8 cellular contexts compared by ENCODE assay signal in the genomic region with DNA sequence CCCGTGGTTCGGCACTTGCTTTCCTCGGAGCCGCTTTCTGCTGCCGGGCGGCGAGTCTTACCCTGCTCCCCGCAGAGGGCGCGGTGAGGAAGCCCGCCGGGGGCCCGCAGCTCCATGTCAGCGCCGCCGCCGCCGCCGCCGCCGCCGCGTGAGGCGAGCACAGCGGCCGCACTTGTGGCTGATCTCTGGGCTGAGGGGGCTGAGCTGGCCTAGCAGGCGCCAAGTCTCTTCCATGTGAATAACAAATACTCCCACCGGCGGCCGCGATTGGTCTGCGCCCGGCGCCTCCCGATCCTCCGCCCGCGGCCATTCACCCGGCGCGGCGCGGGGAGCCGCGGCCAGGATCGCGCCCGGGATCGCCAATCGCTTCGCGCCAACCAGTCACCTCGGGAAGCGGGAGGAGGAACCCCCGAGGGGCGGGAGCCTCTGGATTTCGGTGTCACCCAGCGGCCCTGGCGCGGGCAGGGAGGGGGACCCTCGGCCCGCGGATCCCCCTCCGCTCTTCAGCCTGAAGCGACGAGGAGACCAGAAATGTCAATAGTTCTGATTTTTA. TPM values are rescaled to one million over a fixed set of nuclear protein-coding genes. Genes with fewer than 3 reads are reported as not detected.
A peak's percentile ranks its signal among the peaks of the same experiment; 100 is the strongest.
DNase-seq lines count a peak whose midpoint lies in the region; ATAC-seq and TF ChIP-seq lines count a peak whose summit lies in the region.

A gene (minus strand): TSS at position 206 of the 553 bp plus-strand sequence.

- H3K4me3 Mint-ChIP-seq in GM23338, result peak within 1 kb of the TSS; percentile 87

- peak within 1 kb of the TSS; percentile 98 for H3K4me2 ChIP-seq in GM23338

- H4K20me1 ChIP-seq in GM23338 (replicated peaks; ENCODE audit: insufficient read depth), result peaks cover 3% of the 10 kb centered on the region

- ATAC-seq in GM23338 (peak; percentile 80), HG03460 (IDR thresholded peaks at IDR 0.05; ENCODE audit: unreplicated experiment) (no peak), GM18519 (IDR thresholded peaks at IDR 0.05; ENCODE audit: low FRiP score, unreplicated experiment) (no peak)

- H2AFZ ChIP-seq in GM23338 (peak within 1 kb of the TSS; percentile 99), neuron (ENCODE audit: low read depth, low read length) (peak within 1 kb of the TSS; percentile 100)

- 0 out of 2 replicates have a peak, but pooled peaks cover 4% of the 10 kb centered on the region for H3F3A ChIP-seq in GM23338 (replicated peaks; ENCODE audit: low read depth)

- peak; percentile 80 for DNase-seq in D341Med (ENCODE audit: low spot score)
- peak; percentile 87 for DNase-seq in GM23338 (ENCODE audit: low spot score)
- peak; percentile 66 for DNase-seq in NCI-H2196 (lab: John Stamatoyannopoulos, UW; ENCODE audit: unreplicated experiment)
- peak; percentile 4 for DNase-seq in activated gamma-delta T cell treated with Interleukin-2 at 50 U/mL for 16 hours
- peak; percentile 14 for DNase-seq in germinal center (ENCODE audit: low spot score)

- H3K4me3 ChIP-seq in GM23338 (peak within 1 kb of the TSS; percentile 95), neuron (ENCODE audit: low read length) (peak within 1 kb of the TSS; percentile 67)

- H3K36me3 ChIP-seq in GM23338 (ENCODE audit: insufficient read depth), result no peaks in the 10 kb centered on the region
- no peaks in the 10 kb centered on the region for H3K36me3 ChIP-seq in neuron (ENCODE audit: insufficient read depth, low read length)

- TF ChIP-seq CTCF in GM23338 (conservative IDR thresholded peaks at IDR 0.05; ENCODE audit: low read depth in 2 of 2), result no peak

- no peak within 1 kb of the TSS for H3K27ac Mint-ChIP-seq in GM23338

- H3K27me3 ChIP-seq in GM23338 (ENCODE audit: insufficient read depth) (peaks cover 73% of the 10 kb centered on the region), neuron (ENCODE audit: insufficient read depth, low read length) (peaks cover 45% of the 10 kb centered on the region)

- peaks cover 16% of the 10 kb centered on the region for H3K4me1 Mint-ChIP-seq in GM23338

- H3K9me2 ChIP-seq in GM23338 (ENCODE audit: insufficient read depth), result no peaks in the 10 kb centered on the region

- H3K27ac ChIP-seq in GM23338 (ENCODE audit: low read depth), result no peak within 1 kb of the TSS

- H3K9me3 ChIP-seq in neuron (ENCODE audit: low read length), result no peaks in the 10 kb centered on the region

- H3K4me1 ChIP-seq in GM23338 (ENCODE audit: insufficient read depth) (peaks cover 22% of the 10 kb centered on the region), neuron (ENCODE audit: insufficient read depth, low read length) (peaks cover 14% of the 10 kb centered on the region)

- H3K36me3 Mint-ChIP-seq in GM23338 (ENCODE audit: low read depth), result no peaks in the 10 kb centered on the region; the same call in 2 of the 3 replicates

- peaks cover 45% of the 10 kb centered on the region for H3K27me3 Mint-ChIP-seq in GM23338 (ENCODE audit: insufficient read depth, low read depth, poor library complexity)

- H3K79me2 ChIP-seq in GM23338 (replicated peaks; ENCODE audit: insufficient read depth), result no peaks in the 10 kb centered on the region

- H3K9me3 Mint-ChIP-seq in GM23338, result no peaks in the 10 kb centered on the region

TF ChIP-seq in GM23338, 12 proteins besides CTCF, POLR2A, EP300 and RAD21:
- TF ChIP-seq, protein P1, sequence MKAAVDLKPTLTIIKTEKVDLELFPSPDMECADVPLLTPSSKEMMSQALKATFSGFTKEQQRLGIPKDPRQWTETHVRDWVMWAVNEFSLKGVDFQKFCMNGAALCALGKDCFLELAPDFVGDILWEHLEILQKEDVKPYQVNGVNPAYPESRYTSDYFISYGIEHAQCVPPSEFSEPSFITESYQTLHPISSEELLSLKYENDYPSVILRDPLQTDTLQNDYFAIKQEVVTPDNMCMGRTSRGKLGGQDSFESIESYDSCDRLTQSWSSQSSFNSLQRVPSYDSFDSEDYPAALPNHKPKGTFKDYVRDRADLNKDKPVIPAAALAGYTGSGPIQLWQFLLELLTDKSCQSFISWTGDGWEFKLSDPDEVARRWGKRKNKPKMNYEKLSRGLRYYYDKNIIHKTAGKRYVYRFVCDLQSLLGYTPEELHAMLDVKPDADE (IDR thresholded peaks at IDR 0.05), result no peak
- TF ChIP-seq POLR2AphosphoS5 (IDR thresholded peaks at IDR 0.05; ENCODE audit: low read depth), result peak; percentile 36; the same call in 1 of the 2 replicates

RNA-seq across cellular contexts. Expression of the gene that starts here (rescaled TPM):
- 2.0 and 6.6 TPM in 2 replicates for total RNA-seq in GM23338 (2014; rRNA removed; shearing (Covaris generic))
- polyA plus RNA-seq in GM23338 (2016; fragmentation: Nextera tagmentation; extraction: Ambion mirVana), result 1.7 and 1.9 TPM in 2 replicates

Comparison
In these comparisons a context has a peak if more than half of its experiments do, and no peak if none do; other contexts are left out.
1. DNase-seq: peak in every context shown above with its lines; median percentile 87 in GM23338; 80 in D341Med; 66 in NCI-H2196; 14 in germinal center; 4 in activated gamma-delta T cell treated with Interleukin-2 at 50 U/mL for 16 hours.